ENCODE assay signal across 22 cellular contexts in the genomic region with DNA sequence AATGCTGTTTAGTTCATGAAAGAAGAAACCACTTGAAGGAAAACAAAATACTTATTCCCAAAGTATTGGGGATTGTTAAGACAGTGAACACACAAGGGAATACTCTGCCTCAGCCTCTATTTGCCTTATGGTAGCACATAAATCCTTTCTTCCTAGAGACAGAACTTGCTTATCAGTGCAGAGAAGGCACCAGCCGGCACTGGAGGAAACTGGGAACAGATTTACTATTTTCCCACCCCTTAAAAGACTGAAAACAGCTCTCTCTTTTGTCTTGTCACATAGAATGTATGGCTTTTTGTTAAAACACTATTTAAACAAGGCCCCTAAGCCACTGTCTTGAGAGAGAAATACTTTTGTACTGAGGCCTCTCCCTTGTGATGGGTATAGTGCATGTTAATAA. TPM values are rescaled to one million over a fixed set of nuclear protein-coding genes. Genes with fewer than 3 reads are reported as not detected.
A peak's percentile ranks its signal among the peaks of the same experiment; 100 is the strongest.
DNase-seq lines count a peak whose midpoint lies in the region; ATAC-seq and TF ChIP-seq lines count a peak whose summit lies in the region.
"Had no signal": no experiment of that assay in that cellular context is flagged by ENCODE, and none has a peak within 500 bp of the region (broad histone marks: within the 10 kb centered on the region; RNA-seq: fewer than 3 reads in every experiment).

No MANE protein-coding gene starts in this region.

- H3F3A ChIP-seq in GM23338 (replicated peaks; ENCODE audit: low read depth): no peaks in the 10 kb centered on the region

- H4K20me1 ChIP-seq in GM23338 (replicated peaks; ENCODE audit: insufficient read depth): no peaks in the 10 kb centered on the region

- 57 to 58% methylated on average over 1 of the region's 1 CpG for WGBS in lower leg skin, 2 donors

- TF ChIP-seq POLR2A in lower leg skin (IDR thresholded peaks at IDR 0.05): no peak

- H3K36me3 Mint-ChIP-seq in GM23338 (ENCODE audit: low read depth): 0 out of 3 replicates have a peak, but pooled peaks cover 3% of the 10 kb centered on the region
- H3K36me3 Mint-ChIP-seq in glutamatergic neuron (ENCODE audit: unreplicated experiment): no peaks in the 10 kb centered on the region
- no peaks in the 10 kb centered on the region for H3K36me3 Mint-ChIP-seq in nephron progenitor cell (ENCODE audit: low read depth)

- H3K4me3 Mint-ChIP-seq in GM23338 (no peak overlapping the region), glutamatergic neuron (ENCODE audit: unreplicated experiment) (no peak overlapping the region), nephron progenitor cell (no peak overlapping the region)
- H3K4me3 Mint-ChIP-seq: HFFc6 had no signal

- H3K27me3 Mint-ChIP-seq in GM23338 (ENCODE audit: insufficient read depth, low read depth, poor library complexity) (peaks cover 1% of the 10 kb centered on the region), glutamatergic neuron (ENCODE audit: unreplicated experiment) (no peaks in the 10 kb centered on the region), nephron progenitor cell (ENCODE audit: low read depth, poor library complexity) (no peaks in the 10 kb centered on the region)

- no peak overlapping the region; the same call in 1 of the 2 replicates for H2AFZ ChIP-seq in GM23338

- DNase-seq in GM23338 (ENCODE audit: low spot score) (no peak), caudate nucleus (lab: John Stamatoyannopoulos, UW) (no peak), glutamatergic neuron (no peak), nephron progenitor cell (no peak), NCI-H1436 treated with DMSO at 0.1 percent for 48 hours (lab: John Stamatoyannopoulos, UW) (no peak), lower leg skin (ENCODE audit: low spot score in 2 of 2) (no peak), left colon (no peak)
- no peak for DNase-seq in effector CD4-positive, alpha-beta T cell
- DNase-seq: 8988T, GF-D8, HFFc6, Kasumi-1, MG63, NCI-H1048, NCI-H1436, NCI-H2029, NCI-H2171, NCI-H446 treated with DMSO at 0.1 percent for 48 hours, Peyer's patch had no signal

- no peak overlapping the region for H3K4me2 ChIP-seq in GM23338

- no peaks in the 10 kb centered on the region for H3K27me3 ChIP-seq in GM23338 (ENCODE audit: insufficient read depth)
- H3K27me3 ChIP-seq: MG63, Peyer's patch had no signal

- H3K9me3 Mint-ChIP-seq in GM23338 (peaks cover 4% of the 10 kb centered on the region; the same call in 1 of the 3 replicates), glutamatergic neuron (ENCODE audit: unreplicated experiment) (no peaks in the 10 kb centered on the region), nephron progenitor cell (peaks cover 17% of the 10 kb centered on the region)

- no peak overlapping the region for H3K4me3 ChIP-seq in GM23338
- H3K4me3 ChIP-seq in lower leg skin (ENCODE audit: low read depth, poor library complexity, severe bottlenecking): no peak overlapping the region
- H3K4me3 ChIP-seq: GM12878, MG63, Peyer's patch had no signal

- H3K4me1 ChIP-seq in GM23338 (ENCODE audit: insufficient read depth): peaks cover 11% of the 10 kb centered on the region; the same call in 1 of the 2 replicates
- H3K4me1 ChIP-seq: Peyer's patch had no signal

- H3K4me1 Mint-ChIP-seq in GM23338 (peaks cover 3% of the 10 kb centered on the region; the same call in 2 of the 3 replicates), glutamatergic neuron (ENCODE audit: low read depth, unreplicated experiment) (peaks cover 4% of the 10 kb centered on the region), nephron progenitor cell (peaks cover 13% of the 10 kb centered on the region)

- no peak for TF ChIP-seq CTCF in GM23338 (conservative IDR thresholded peaks at IDR 0.05; ENCODE audit: low read depth in 2 of 2)
- no peak for TF ChIP-seq CTCF in glutamatergic neuron (IDR thresholded peaks at IDR 0.05; ENCODE audit: partially characterized antibody, unreplicated experiment)
- TF ChIP-seq CTCF in nephron progenitor cell (IDR thresholded peaks at IDR 0.05): no peak
- no peak for TF ChIP-seq CTCF in lower leg skin (IDR thresholded peaks at IDR 0.05)

- H3K27ac ChIP-seq in GM23338 (ENCODE audit: low read depth) (peak overlapping the region; percentile 5; the same call in 1 of the 2 replicates), caudate nucleus (ENCODE audit: low read depth, low read length) (peak overlapping the region; percentile 58)
- H3K27ac ChIP-seq: HL-60, Peyer's patch had no signal

- H3K79me2 ChIP-seq in GM23338 (replicated peaks; ENCODE audit: insufficient read depth): no peaks in the 10 kb centered on the region

- intact Hi-C loops in lower leg skin (cut with DNase I; ENCODE audit: low total_unique reads) (no loop called here), left colon (cut with DNase I, micrococcal nuclease) (no loop called here)

- H3K36me3 ChIP-seq in GM23338 (ENCODE audit: insufficient read depth): no peaks in the 10 kb centered on the region
- H3K36me3 ChIP-seq: MG63, Peyer's patch had no signal

- ATAC-seq in GM23338 (peak; percentile 54; the same call in 2 of the 3 replicates), left colon (no peak)
- ATAC-seq: GM12878, Right ventricle myocardium inferior had no signal

- H3K9me2 ChIP-seq in GM23338 (ENCODE audit: insufficient read depth): no peaks in the 10 kb centered on the region

- H3K27ac Mint-ChIP-seq in GM23338 (no peak overlapping the region), glutamatergic neuron (ENCODE audit: unreplicated experiment) (peak overlapping the region; percentile 22), nephron progenitor cell (peak overlapping the region; percentile 85)
- H3K27ac Mint-ChIP-seq: HFFc6 had no signal

TF ChIP-seq in GM23338, 12 proteins besides CTCF, POLR2A, EP300 and RAD21 (continues in another document):
- TF ChIP-seq ZNF114 (CRISPR knock-in tag; IDR thresholded peaks at IDR 0.05) (no peak), EZH2 (IDR thresholded peaks at IDR 0.05; ENCODE audit: low read depth, unreplicated experiment) (no peak), STAT1 (IDR thresholded peaks at IDR 0.05; ENCODE audit: unreplicated experiment) (no peak), CREB1 (CRISPR knock-in tag; IDR thresholded peaks at IDR 0.05; ENCODE audit: low read depth) (no peak), ZNF331 (CRISPR knock-in tag; IDR thresholded peaks at IDR 0.05; ENCODE audit: low read depth) (no peak), REST (IDR thresholded peaks at IDR 0.05; ENCODE audit: unreplicated experiment) (no peak), NANOG (IDR thresholded peaks at IDR 0.05; ENCODE audit: borderline replicate concordance) (no peak), JUNB (IDR thresholded peaks at IDR 0.05; ENCODE audit: unreplicated experiment) (no peak), EZH2phosphoT487 (IDR thresholded peaks at IDR 0.05; ENCODE audit: unreplicated experiment) (no peak)
- TF ChIP-seq, protein P1, sequence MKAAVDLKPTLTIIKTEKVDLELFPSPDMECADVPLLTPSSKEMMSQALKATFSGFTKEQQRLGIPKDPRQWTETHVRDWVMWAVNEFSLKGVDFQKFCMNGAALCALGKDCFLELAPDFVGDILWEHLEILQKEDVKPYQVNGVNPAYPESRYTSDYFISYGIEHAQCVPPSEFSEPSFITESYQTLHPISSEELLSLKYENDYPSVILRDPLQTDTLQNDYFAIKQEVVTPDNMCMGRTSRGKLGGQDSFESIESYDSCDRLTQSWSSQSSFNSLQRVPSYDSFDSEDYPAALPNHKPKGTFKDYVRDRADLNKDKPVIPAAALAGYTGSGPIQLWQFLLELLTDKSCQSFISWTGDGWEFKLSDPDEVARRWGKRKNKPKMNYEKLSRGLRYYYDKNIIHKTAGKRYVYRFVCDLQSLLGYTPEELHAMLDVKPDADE (IDR thresholded peaks at IDR 0.05): no peak

RNA-seq across cellular contexts. Expression of gene EDIL3, which starts 40.7 kb away (rescaled TPM):
- total RNA-seq in GM23338 (2014; rRNA removed; shearing (Covaris generic)): 59.9 and 61.9 TPM in 2 replicates
- polyA plus RNA-seq in GM23338 (2016; fragmentation: Nextera tagmentation; extraction: Ambion mirVana): 43.3 and 44.0 TPM in 2 replicates
- total RNA-seq in glutamatergic neuron (ENCODE audit: unreplicated experiment): 220 TPM
- 10 to 100 TPM; 14.8 to 29.0 (median 20.2) TPM for total RNA-seq in lower leg skin
- total RNA-seq in left colon: 10 to 100 TPM; 38.1 to 48.7 TPM
